8 cellular contexts compared by ENCODE assay signal in the genomic region with DNA sequence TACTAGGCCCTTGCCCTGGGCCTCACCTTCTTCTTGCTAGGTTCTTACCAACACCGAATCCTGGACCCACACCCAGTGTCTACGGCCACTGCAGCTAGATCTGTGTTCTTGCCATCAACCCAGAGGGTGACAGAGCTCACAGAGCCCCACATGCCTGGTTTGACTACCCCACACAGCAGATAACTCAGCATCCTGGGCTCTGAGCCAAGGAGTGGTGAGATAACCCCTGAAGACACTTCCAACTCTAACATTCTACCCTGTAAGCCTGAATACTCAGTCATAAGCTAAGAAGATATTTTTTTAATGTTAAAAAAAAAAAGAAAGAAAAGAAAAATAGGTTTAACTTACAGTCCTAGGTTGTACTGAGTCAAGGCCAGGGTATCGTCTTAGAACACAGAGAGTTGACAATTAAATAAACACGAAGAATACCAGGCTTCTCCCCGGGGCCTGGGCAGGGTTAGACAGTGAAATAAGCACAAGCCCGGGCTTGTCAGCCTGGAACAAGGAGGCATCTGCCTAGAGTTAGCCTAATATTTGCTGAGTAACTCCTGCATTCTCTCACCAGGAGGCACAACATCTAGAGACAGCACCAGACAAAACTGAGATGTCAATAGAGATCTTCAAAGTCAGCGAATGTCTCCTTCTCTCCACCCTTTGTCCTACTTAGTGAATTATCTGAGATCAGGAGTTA.
DNase-seq lines count a peak whose midpoint lies in the region; ATAC-seq, FAIRE-seq and TF ChIP-seq lines count a peak whose summit lies in the region.

No MANE protein-coding gene starts in this region.

- FAIRE-seq in H1 (lab: Jason Lieb, UNC) = no peak

- no peak overlapping the region for H3K4me2 ChIP-seq in H1 (ENCODE audit: insufficient read depth in 1 of 2, low read depth in 2 of 2, low read length in 2 of 2)

- peak overlapping the region; percentile 41; the same call in 1 of the 2 replicates for H3K18ac ChIP-seq in H1 (ENCODE audit: extremely low read depth, low read length)

- CTCF ChIA-PET in H1 (lab: Charles Lee; ENCODE audit: partially characterized antibody) = no interaction called here

- peak overlapping the region; percentile 13; the same call in 1 of the 2 replicates for H2BK20ac ChIP-seq in H1 (ENCODE audit: low read length)

- H3K23ac ChIP-seq in H1 (ENCODE audit: insufficient read length) = no peak overlapping the region

- no peak overlapping the region for H3K4me3 Mint-ChIP-seq in T-helper 1 cell treated with Interleukin-12 subunit alpha and Interleukin-12 subunit beta and Interleukin-4 antibody, amounts not matched to agents 30 μg/mL and 1 μg/mL, for 36 hours
- no peak overlapping the region for H3K4me3 Mint-ChIP-seq in stimulated activated memory B cell treated with anti-CD40 and anti-IgM and Interleukin-4, amounts not matched to agents 10 μg/mL and 1 μg/mL and 100 μg/mL, for 72 hours

- no peaks in the 10 kb centered on the region for H3K4me1 Mint-ChIP-seq in T-helper 1 cell treated with Interleukin-12 subunit alpha and Interleukin-12 subunit beta and Interleukin-4 antibody, amounts not matched to agents 30 μg/mL and 1 μg/mL, for 36 hours (ENCODE audit: low read depth)
- no peaks in the 10 kb centered on the region for H3K4me1 Mint-ChIP-seq in stimulated activated memory B cell treated with anti-CD40 and anti-IgM and Interleukin-4, amounts not matched to agents 10 μg/mL and 1 μg/mL and 100 μg/mL, for 72 hours

- no peaks in the 10 kb centered on the region for H4K20me1 ChIP-seq in H1 (replicated peaks in 1 of 2; ENCODE audit: control insufficient read depth in 1 of 2, insufficient read depth in 2 of 2, low read length in 2 of 2)

- peak overlapping the region; percentile 93; the same call in 1 of the 2 replicates for H2BK5ac ChIP-seq in H1 (ENCODE audit: low read depth, low read length)

- H3K23me2 ChIP-seq in H1 (ENCODE audit: low read depth, low read length) = no peaks in the 10 kb centered on the region; the same call in 1 of the 2 replicates

- peak overlapping the region; percentile 18 for H3K4ac ChIP-seq in H1 (replicated peaks; ENCODE audit: insufficient read length, low read depth, low read length)

- ATAC-seq in stimulated activated memory B cell treated with anti-CD40 and anti-IgM and Interleukin-4, amounts not matched to agents 10 μg/mL and 1 μg/mL and 100 μg/mL, for 72 hours = peak; percentile 39
- no peak for ATAC-seq in GM21825 (IDR thresholded peaks at IDR 0.05; ENCODE audit: unreplicated experiment)

- no peaks in the 10 kb centered on the region for H3K79me1 ChIP-seq in H1 (ENCODE audit: low read depth, low read length)

- no peak overlapping the region for H4K5ac ChIP-seq in H1 (ENCODE audit: insufficient read length, low read depth, low read length)

- no peak overlapping the region for H2BK12ac ChIP-seq in H1 (ENCODE audit: low read depth, low read length)

- H3K27ac ChIP-seq in H1 (ENCODE audit: low read depth, low read length) (no peak overlapping the region; the same call in 1 of the 2 replicates), transverse colon (no peak overlapping the region)

- in situ Hi-C loops in transverse colon (cut with MboI; ENCODE audit: low pct_ligation_motif_present in 1 of 4, low pct_unique_long_range_greater_than_20kb in 1 of 4, low sequenced_read_pairs in 3 of 4) = no loop called here
- in situ Hi-C loops in GM13976 (cut with MboI; ENCODE audit: low sequenced_read_pairs, unreplicated experiment) = no loop called here

- no peak for DNase-seq in T-helper 1 cell
- DNase-seq in NCI-H748 (lab: John Stamatoyannopoulos, UW; ENCODE audit: unreplicated experiment) = peak; percentile 86
- no peak for DNase-seq in H1 (ENCODE audit: low read depth in 1 of 2, low spot score in 2 of 2)
- DNase-seq in transverse colon = no peak
- no peak for DNase-seq in GM13976 (ENCODE audit: low spot score)

- H3K14ac ChIP-seq in H1 (ENCODE audit: insufficient read length) = no peak overlapping the region

- H4K91ac ChIP-seq in H1 (replicated peaks; ENCODE audit: insufficient read length, low read length) = no peak overlapping the region

- no peaks in the 10 kb centered on the region for H3K36me3 Mint-ChIP-seq in T-helper 1 cell treated with Interleukin-12 subunit alpha and Interleukin-12 subunit beta and Interleukin-4 antibody, amounts not matched to agents 30 μg/mL and 1 μg/mL, for 36 hours (ENCODE audit: low read depth)
- no peaks in the 10 kb centered on the region for H3K36me3 Mint-ChIP-seq in stimulated activated memory B cell treated with anti-CD40 and anti-IgM and Interleukin-4, amounts not matched to agents 10 μg/mL and 1 μg/mL and 100 μg/mL, for 72 hours

- H2AFZ ChIP-seq in H1 (ENCODE audit: low read length) = 0 out of 2 replicates have a peak overlapping the region, but pooled peaks have one; percentile 13

- TF ChIP-seq EP300 in H1 (IDR thresholded peaks at IDR 0.05; ENCODE audit: borderline replicate concordance in 1 of 2, low read depth in 2 of 2, low read length in 2 of 2) (no peak), transverse colon (IDR thresholded peaks at IDR 0.05; ENCODE audit: low read depth) (no peak)

- TF ChIP-seq RAD21 in H1 (IDR thresholded peaks at IDR 0.05 in 1 of 2, conservative IDR thresholded peaks at IDR 0.05 in 1 of 2; ENCODE audit: low read depth in 2 of 2, low read length in 2 of 2) = no peak

- intact Hi-C loops in transverse colon (cut with DNase I; ENCODE audit: low total_unique reads) = no loop called here

- no peak overlapping the region for H3K56ac ChIP-seq in H1 (replicated peaks; ENCODE audit: insufficient read length, low read depth, low read length)

- POLR2A ChIA-PET in H1 (lab: Charles Lee; ENCODE audit: partially characterized antibody) = no interaction called here

- H3K27ac Mint-ChIP-seq in T-helper 1 cell treated with Interleukin-12 subunit alpha and Interleukin-12 subunit beta and Interleukin-4 antibody, amounts not matched to agents 30 μg/mL and 1 μg/mL, for 36 hours = peak overlapping the region; percentile 5
- no peak overlapping the region for H3K27ac Mint-ChIP-seq in stimulated activated memory B cell treated with anti-CD40 and anti-IgM and Interleukin-4, amounts not matched to agents 10 μg/mL and 1 μg/mL and 100 μg/mL, for 72 hours

- H3K4me3 ChIP-seq in H1 (ENCODE audit: extremely low read depth in 1 of 4, insufficient read depth in 2 of 4, low read depth in 3 of 4, low read length in 4 of 4) = no peak overlapping the region
- no peak overlapping the region for H3K4me3 ChIP-seq in transverse colon

- H3K27me3 ChIP-seq in H1 (replicated peaks in 1 of 4; ENCODE audit: control insufficient read depth in 3 of 4, extremely low read depth in 1 of 4, insufficient read depth in 3 of 4, low read length in 3 of 4) = no peaks in the 10 kb centered on the region
- no peaks in the 10 kb centered on the region for H3K27me3 ChIP-seq in transverse colon

- no peak overlapping the region for H2BK120ac ChIP-seq in H1 (replicated peaks; ENCODE audit: low read depth, low read length)

- no peak overlapping the region for H2AK5ac ChIP-seq in H1 (ENCODE audit: low read depth, low read length)

- TF ChIP-seq POLR2A in H1 (IDR thresholded peaks at IDR 0.05; ENCODE audit: control extremely low read depth in 1 of 2, low read depth in 2 of 2, low read length in 2 of 2) (no peak), transverse colon (IDR thresholded peaks at IDR 0.05) (no peak)

- H3K9ac ChIP-seq in H1 (replicated peaks in 1 of 4; ENCODE audit: extremely low read depth in 1 of 4, low read depth in 3 of 4, low read length in 3 of 4) = no peak overlapping the region

- H3K9me3 Mint-ChIP-seq in T-helper 1 cell treated with Interleukin-12 subunit alpha and Interleukin-12 subunit beta and Interleukin-4 antibody, amounts not matched to agents 30 μg/mL and 1 μg/mL, for 36 hours = peaks cover 4% of the 10 kb centered on the region
- H3K9me3 Mint-ChIP-seq in stimulated activated memory B cell treated with anti-CD40 and anti-IgM and Interleukin-4, amounts not matched to agents 10 μg/mL and 1 μg/mL and 100 μg/mL, for 72 hours = no peaks in the 10 kb centered on the region

- H2BK15ac ChIP-seq in H1 (ENCODE audit: low read length) = no peak overlapping the region

- no peak for TF ChIP-seq CTCF in H1 (IDR thresholded peaks at IDR 0.05; ENCODE audit: control extremely low read depth in 1 of 3, insufficient read depth in 1 of 3, low read depth in 1 of 3, low read length in 3 of 3)
- no peak for TF ChIP-seq CTCF in transverse colon (IDR thresholded peaks at IDR 0.05)
- TF ChIP-seq CTCF in GM13976 (IDR thresholded peaks at IDR 0.05; ENCODE audit: borderline replicate concordance, control extremely low read depth, extremely low read depth, insufficient read depth, missing control alignments) = no peak

- H3K27me3 Mint-ChIP-seq in T-helper 1 cell treated with Interleukin-12 subunit alpha and Interleukin-12 subunit beta and Interleukin-4 antibody, amounts not matched to agents 30 μg/mL and 1 μg/mL, for 36 hours (ENCODE audit: low read depth) = no peaks in the 10 kb centered on the region
- H3K27me3 Mint-ChIP-seq in stimulated activated memory B cell treated with anti-CD40 and anti-IgM and Interleukin-4, amounts not matched to agents 10 μg/mL and 1 μg/mL and 100 μg/mL, for 72 hours = no peaks in the 10 kb centered on the region

- H3K79me2 ChIP-seq in H1 (ENCODE audit: control insufficient read depth in 1 of 2, insufficient read depth in 2 of 2, low read length in 2 of 2) = no peaks in the 10 kb centered on the region

- H3K9me3 ChIP-seq in H1 (ENCODE audit: insufficient read depth in 2 of 2, low read depth in 1 of 2, low read length in 1 of 2) (no peaks in the 10 kb centered on the region), transverse colon (no peaks in the 10 kb centered on the region)

- H3K4me1 ChIP-seq in H1 (replicated peaks in 1 of 4; ENCODE audit: control insufficient read depth in 3 of 4, insufficient read depth in 4 of 4, low read length in 3 of 4) = no peaks in the 10 kb centered on the region
- H3K4me1 ChIP-seq in transverse colon = no peaks in the 10 kb centered on the region

- WGBS in H1 (ENCODE audit: extremely low coverage in 1 of 2, insufficient coverage in 1 of 2, insufficient read length in 1 of 2, insufficient replicate concordance in 2 of 2, low coverage in 1 of 2, low lambda C conversion rate in 2 of 2, missing lambda C conversion rate in 1 of 2), 2 experiments = 90% methylated on average over 7 of the region's 7 CpGs; no CpG with 5 or more reads in 1 of the 2 experiments
- WGBS in transverse colon (ENCODE audit: low coverage in 1 of 2), 2 donors = 57 to 70% methylated on average over 3 to 7 of the region's 7 CpGs

- no peak overlapping the region for H4K8ac ChIP-seq in H1 (ENCODE audit: extremely low read depth, insufficient read depth, low read length)

- H3K36me3 ChIP-seq in H1 (ENCODE audit: control insufficient read depth in 2 of 4, insufficient read depth in 4 of 4, low read length in 3 of 4) (no peaks in the 10 kb centered on the region), transverse colon (no peaks in the 10 kb centered on the region)

TF ChIP-seq in H1, 55 proteins besides CTCF, POLR2A, EP300 and RAD21 (continues in another document):
- TF ChIP-seq TAF7 (optimal IDR thresholded peaks at IDR 0.05; ENCODE audit: borderline replicate concordance, low read depth, low read length) = no peak
